In genomic region chr22:45903355-45904149, GRCh38 we compare ENCODE assay signal across 15 cellular contexts.
DNase-seq lines count a peak whose midpoint lies in the region; ATAC-seq and TF ChIP-seq lines count a peak whose summit lies in the region.
"Had no signal": no experiment of that assay in that cellular context is flagged by ENCODE, and none has a peak within 500 bp of the region (broad histone marks: within the 10 kb centered on the region; RNA-seq: fewer than 3 reads in every experiment).

No MANE protein-coding gene starts in this region.

- H3K36me3 ChIP-seq in body of pancreas (replicated peaks in 1 of 2; ENCODE audit: insufficient read depth in 1 of 2, low read depth in 2 of 2), result no peaks in the 10 kb centered on the region
- no peaks in the 10 kb centered on the region for H3K36me3 ChIP-seq in CD4-positive, alpha-beta memory T cell (ENCODE audit: insufficient read depth, low read length)
- H3K36me3 ChIP-seq: esophagus squamous epithelium had no signal

- H3K9me3 Mint-ChIP-seq in HFFc6, result no peaks in the 10 kb centered on the region
- H3K9me3 Mint-ChIP-seq in CD4-positive, alpha-beta memory T cell, result no peaks in the 10 kb centered on the region
- H3K9me3 Mint-ChIP-seq: CD4-positive, alpha-beta T cell; natural killer cell treated with Interleukin-12 subunit alpha and Interleukin-12 subunit beta and Interleukin-15 and Interleukin-18, amount 100 ng/mL, for 72 hours had no signal

- peak; percentile 49 for DNase-seq in A172 (ENCODE audit: low spot score)
- peak; percentile 48 for DNase-seq in HFFc6
- DNase-seq in body of pancreas, result peak; percentile 39 to 73 (median 60)
- DNase-seq in kidney tubule cell (ENCODE audit: low spot score), result peak; percentile 56
- no peak for DNase-seq in GM19238 (ENCODE audit: insufficient read length, low spot score)
- DNase-seq in CD4-positive, alpha-beta memory T cell, result no peak
- DNase-seq in activated T-cell treated with anti-CD3 and anti-CD28 coated beads for 4 hours, result no peak
- DNase-seq: activated CD4-positive, CD25-positive, alpha-beta regulatory T cell; activated naive CD4-positive, alpha-beta T cell treated with Interleukin-2 at 50 U/mL for 16 hours; CD4-positive, alpha-beta T cell; esophagus squamous epithelium; NK-92 treated with Interleukin-12 subunit alpha and Interleukin-12 subunit beta, amount 100 ng/mL, for 24 hours had no signal

- no peak overlapping the region for H3K4me3 ChIP-seq in body of pancreas
- H3K4me3 ChIP-seq in CD4-positive, alpha-beta memory T cell (ENCODE audit: low read length in 2 of 2), result no peak overlapping the region

- 14 to 48% methylated on average over 7 to 29 of the region's 29 CpGs for WGBS in body of pancreas, 2 donors

- H3K27me3 Mint-ChIP-seq in HFFc6 (ENCODE audit: insufficient read depth), result peaks cover 16% of the 10 kb centered on the region
- H3K27me3 Mint-ChIP-seq in CD4-positive, alpha-beta memory T cell, result peaks cover 10 to 12% of the 10 kb centered on the region in 2 donors

- POLR2A ChIA-PET in CD4-positive, alpha-beta memory T cell (lab: Charles Lee; ENCODE audit: partially characterized antibody), result no interaction called here

- intact Hi-C loops in body of pancreas (cut with DNase I), result no loop called here
- intact Hi-C loops in CD4-positive, alpha-beta memory T cell (cut with micrococcal nuclease), result no loop called here

- peak overlapping the region in 3 of 4 donors; percentile 12 to 14 (median 13) for H3K27ac ChIP-seq in body of pancreas
- H3K27ac ChIP-seq in CD4-positive, alpha-beta memory T cell (ENCODE audit: low read depth, low read length), result no peak overlapping the region
- H3K27ac ChIP-seq: esophagus squamous epithelium had no signal

- no peaks in the 10 kb centered on the region for H3K27me3 ChIP-seq in body of pancreas
- H3K27me3 ChIP-seq in CD4-positive, alpha-beta memory T cell (ENCODE audit: insufficient read depth, low read length), result no peaks in the 10 kb centered on the region

- CTCF ChIA-PET in CD4-positive, alpha-beta memory T cell (lab: Charles Lee; ENCODE audit: partially characterized antibody), result no interaction called here

- no peak for TF ChIP-seq POLR2A in body of pancreas (IDR thresholded peaks at IDR 0.05)

- no peak overlapping the region; the same call in 1 of the 2 replicates for H3K4me3 Mint-ChIP-seq in HFFc6
- no peak overlapping the region for H3K4me3 Mint-ChIP-seq in CD4-positive, alpha-beta memory T cell
- H3K4me3 Mint-ChIP-seq: CD4-positive, alpha-beta T cell; IgD-negative memory B cell; natural killer cell treated with Interleukin-12 subunit alpha and Interleukin-12 subunit beta and Interleukin-15 and Interleukin-18, amount 100 ng/mL, for 72 hours had no signal

- H3K27ac Mint-ChIP-seq in HFFc6, result no peak overlapping the region
- no peak overlapping the region for H3K27ac Mint-ChIP-seq in CD4-positive, alpha-beta memory T cell
- H3K27ac Mint-ChIP-seq: CD4-positive, alpha-beta T cell; natural killer cell treated with Interleukin-12 subunit alpha and Interleukin-12 subunit beta and Interleukin-15 and Interleukin-18, amount 100 ng/mL, for 72 hours had no signal

- H3K36me3 Mint-ChIP-seq in HFFc6 (ENCODE audit: low read depth), result no peaks in the 10 kb centered on the region
- H3K36me3 Mint-ChIP-seq in CD4-positive, alpha-beta memory T cell, result no peaks in the 10 kb centered on the region
- H3K36me3 Mint-ChIP-seq: IgD-negative memory B cell; natural killer cell treated with Interleukin-12 subunit alpha and Interleukin-12 subunit beta and Interleukin-15 and Interleukin-18, amount 100 ng/mL, for 72 hours had no signal

- ATAC-seq in body of pancreas, result peak; percentile 68
- ATAC-seq in HG02973 (IDR thresholded peaks at IDR 0.05; ENCODE audit: unreplicated experiment), result no peak
- ATAC-seq: natural killer cell treated with Interleukin-12 subunit alpha and Interleukin-12 subunit beta and Interleukin-15 and Interleukin-18, amount 100 ng/mL, for 72 hours had no signal

- H3K4me1 ChIP-seq in body of pancreas, result peaks cover 16% of the 10 kb centered on the region
- no peaks in the 10 kb centered on the region for H3K4me1 ChIP-seq in CD4-positive, alpha-beta memory T cell (ENCODE audit: insufficient read depth, low read length)

- no peaks in the 10 kb centered on the region for H3K9me3 ChIP-seq in body of pancreas
- H3K9me3 ChIP-seq in CD4-positive, alpha-beta memory T cell (ENCODE audit: control insufficient read depth in 1 of 2, low read length in 2 of 2), result no peaks in the 10 kb centered on the region
- H3K9me3 ChIP-seq: esophagus squamous epithelium had no signal

- H3K4me1 Mint-ChIP-seq in HFFc6 (ENCODE audit: low read depth), result peaks cover 11% of the 10 kb centered on the region
- H3K4me1 Mint-ChIP-seq in CD4-positive, alpha-beta memory T cell, result no peaks in the 10 kb centered on the region
- H3K4me1 Mint-ChIP-seq: IgD-negative memory B cell had no signal

- TF ChIP-seq CTCF in HFFc6 (IDR thresholded peaks at IDR 0.05) (no peak), body of pancreas (IDR thresholded peaks at IDR 0.05) (no peak)

Comparison
In these comparisons a context has a peak if more than half of its experiments do, and no peak if none do; other contexts are left out.
1. DNase-seq: peak in A172 (single experiment), HFFc6 (single experiment), body of pancreas (4 of 4) and kidney tubule cell (single experiment); none in GM19238 (single experiment), CD4-positive, alpha-beta memory T cell (0 of 5) and activated T-cell treated with anti-CD3 and anti-CD28 coated beads for 4 hours (single experiment).